Comparison of ENCODE assay signal across 37 cellular contexts in the genomic region with DNA sequence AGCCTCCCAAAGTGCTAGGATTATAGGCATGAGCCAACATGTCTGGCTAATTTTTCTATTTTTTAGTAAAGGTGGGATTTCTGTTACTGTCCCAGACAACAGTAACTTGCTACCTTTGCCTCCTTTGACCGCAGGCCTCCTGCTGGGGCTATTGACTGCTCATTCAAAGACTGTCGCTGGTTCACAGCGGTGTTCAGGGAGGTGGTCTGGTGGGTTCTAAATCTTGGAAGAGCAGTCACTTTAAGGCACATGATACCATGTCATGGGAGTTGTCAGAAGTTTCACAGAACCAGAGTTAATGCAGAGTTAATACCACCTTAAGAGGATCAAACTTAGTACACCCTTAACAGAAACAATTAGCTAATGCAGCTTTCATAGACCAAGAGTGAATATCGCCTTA. TPM values are rescaled to one million over a fixed set of nuclear protein-coding genes. Genes with fewer than 3 reads are reported as not detected.
DNase-seq lines count a peak whose midpoint lies in the region; ATAC-seq and TF ChIP-seq lines count a peak whose summit lies in the region.
"Had no signal": no experiment of that assay in that cellular context is flagged by ENCODE, and none has a peak within 500 bp of the region (broad histone marks: within the 10 kb centered on the region; RNA-seq: fewer than 3 reads in every experiment).

No MANE protein-coding gene starts in this region.

- H2BK12ac ChIP-seq in H9 (ENCODE audit: insufficient read length, low read depth, low read length) = no peak overlapping the region

- H4K91ac ChIP-seq in H9 (ENCODE audit: insufficient read length, low read depth, low read length) = no peak overlapping the region

- ATAC-seq in HG03469 (IDR thresholded peaks at IDR 0.05; ENCODE audit: unreplicated experiment) = no peak
- ATAC-seq: activated naive CD8-positive, alpha-beta T cell treated with anti-CD3 and anti-CD28 coated beads, Interleukin-2, amount 50 U/mL, for 24 hours; activated T-cell treated with anti-CD3 and anti-CD28 coated beads, Interleukin-2, amount 50 U/mL, for 72 hours; K562; left lung; stimulated activated naive CD8-positive, alpha-beta T cell treated with anti-CD3 and anti-CD28 coated beads, Interleukin-15, Interleukin-2, amounts not matched to agents 100 U/mL and 50 U/mL, for 24 hours had no signal

- no peak overlapping the region for H3K4me2 ChIP-seq in H9 (ENCODE audit: insufficient read depth, insufficient read length, low read length)
- H3K4me2 ChIP-seq: smooth muscle cell had no signal

- no peak overlapping the region for H3K18ac ChIP-seq in H9 (ENCODE audit: insufficient read length, low read depth, low read length)

- no peaks in the 10 kb centered on the region; the same call in 1 of the 2 replicates for H3K4me1 ChIP-seq in H9 (ENCODE audit: insufficient read depth, low read length)
- H3K4me1 ChIP-seq in iPS DF 6.9 (ENCODE audit: control insufficient read depth, insufficient read depth, low read length) = no peaks in the 10 kb centered on the region
- H3K4me1 ChIP-seq in uterus = no peaks in the 10 kb centered on the region
- H3K4me1 ChIP-seq: colonic mucosa, parathyroid adenoma, Peyer's patch, right atrium auricular region, SJCRH30 had no signal

- H3K9ac ChIP-seq in H9 (ENCODE audit: extremely low read depth, insufficient read length, low read length) = no peak overlapping the region
- H3K9ac ChIP-seq: parathyroid adenoma had no signal

- H3K27ac ChIP-seq in H9 (ENCODE audit: insufficient read length, low read depth, low read length) = no peak overlapping the region
- no peak overlapping the region for H3K27ac ChIP-seq in iPS DF 6.9 (ENCODE audit: low read length)
- no peak overlapping the region for H3K27ac ChIP-seq in uterus
- H3K27ac ChIP-seq: cardiac muscle cell, colonic mucosa, left lung, parathyroid adenoma, Peyer's patch, right atrium auricular region, SJCRH30 had no signal

- no peak overlapping the region for H2BK20ac ChIP-seq in H9 (ENCODE audit: low read depth, low read length, poor library complexity, severe bottlenecking)

- DNase-seq in D341Med (ENCODE audit: low spot score) = peak; percentile 67
- peak; percentile 73 for DNase-seq in H9
- peak; percentile 2 for DNase-seq in RPMI7951 (ENCODE audit: low read depth)
- DNase-seq in iPS DF 6.9 (ENCODE audit: low read depth, low spot score) = peak; percentile 31
- no peak for DNase-seq in activated CD4-positive, alpha-beta T cell treated with anti-CD3 and anti-CD28 coated beads, Interleukin-2, amount 50 U/mL, for 1 hour
- no peak for DNase-seq in uterus
- DNase-seq: activated CD4-positive, alpha-beta T cell treated with anti-CD3 and anti-CD28 coated beads, Interleukin-2, amount 50 U/mL, for 48 hours; activated naive CD4-positive, alpha-beta T cell; activated naive CD8-positive, alpha-beta T cell treated with anti-CD3 and anti-CD28 coated beads, Interleukin-2, amount 50 U/mL, for 24 hours; activated T-cell treated with anti-CD3 and anti-CD28 coated beads, Interleukin-2, amount 50 U/mL, for 72 hours; CD4-positive, alpha-beta T cell; colonic mucosa; DMS153; effector CD8-positive, alpha-beta T cell; hypothalamus; NCI-H1417; NCI-H2081; NCI-H2227 treated with DMSO at 0.1 percent for 48 hours; NCI-H526; Peyer's patch; SJCRH30; stimulated activated CD4-positive, alpha-beta T cell treated with anti-CD3 and anti-CD28 coated beads, Interleukin-1b, Interleukin-23, amount 100 ng/mL, for 48 hours; stimulated activated naive CD8-positive, alpha-beta T cell treated with anti-CD3 and anti-CD28 coated beads, Interleukin-15, Interleukin-2, amounts not matched to agents 100 U/mL and 50 U/mL, for 24 hours; T-helper 1 cell had no signal

- H3K27me3 Mint-ChIP-seq in H9 (ENCODE audit: low read depth) = peaks cover under 1% of the 10 kb centered on the region; the same call in 1 of the 2 replicates
- H3K27me3 Mint-ChIP-seq: activated naive CD8-positive, alpha-beta T cell treated with anti-CD3 and anti-CD28 coated beads, Interleukin-2, amount 50 U/mL, for 24 hours; CD4-positive, alpha-beta T cell had no signal

- TF ChIP-seq POLR2A in uterus (IDR thresholded peaks at IDR 0.05) = no peak

- no peaks in the 10 kb centered on the region for H3K36me3 ChIP-seq in iPS DF 6.9 (ENCODE audit: control insufficient read depth, insufficient read depth, low read length)
- no peaks in the 10 kb centered on the region for H3K36me3 ChIP-seq in uterus
- H3K36me3 ChIP-seq: cardiac muscle cell, colonic mucosa, left lung, Peyer's patch, right atrium auricular region, SJCRH30 had no signal

- H2AK5ac ChIP-seq in H9 (ENCODE audit: insufficient read length, low read length) = no peak overlapping the region

- no peaks in the 10 kb centered on the region for H3K27me3 ChIP-seq in H9 (ENCODE audit: insufficient read depth, low read length)
- H3K27me3 ChIP-seq in iPS DF 6.9 (ENCODE audit: control insufficient read depth, insufficient read depth, low read length) = no peaks in the 10 kb centered on the region
- no peaks in the 10 kb centered on the region for H3K27me3 ChIP-seq in uterus
- H3K27me3 ChIP-seq: cardiac muscle cell, colonic mucosa, left lung, Peyer's patch, right atrium auricular region, SJCRH30 had no signal

- no peaks in the 10 kb centered on the region for H3K79me2 ChIP-seq in H9 (ENCODE audit: insufficient read depth, low read length)
- H3K79me2 ChIP-seq: parathyroid adenoma had no signal

- H2BK15ac ChIP-seq in H9 (ENCODE audit: low read depth, low read length) = no peak overlapping the region

- no peak overlapping the region for H2BK120ac ChIP-seq in H9 (ENCODE audit: low read depth, low read length, poor library complexity, severe bottlenecking)

- no peak overlapping the region for H2BK5ac ChIP-seq in H9 (ENCODE audit: insufficient read length, low read length)

- WGBS in H9 (ENCODE audit: extremely low coverage, insufficient read length, low lambda C conversion rate) = no CpG with 5 or more reads among the region's 4 CpGs
- WGBS in iPS DF 6.9 (ENCODE audit: insufficient coverage, insufficient read length) = no CpG with 5 or more reads among the region's 4 CpGs

- H3K4ac ChIP-seq in H9 (ENCODE audit: low read depth, low read length) = no peak overlapping the region

- H3K9me3 ChIP-seq in H9 (ENCODE audit: control insufficient read depth, low read depth, low read length) (no peaks in the 10 kb centered on the region), iPS DF 6.9 (ENCODE audit: control insufficient read depth, insufficient read depth, low read length) (no peaks in the 10 kb centered on the region), uterus (no peaks in the 10 kb centered on the region)
- H3K9me3 ChIP-seq: colonic mucosa, left lung, Peyer's patch, right atrium auricular region, SJCRH30 had no signal

- peaks cover 15 to 16% of the 10 kb centered on the region in 2 experiments for H3K4me1 Mint-ChIP-seq in H9

- TF ChIP-seq CTCF in H9 (conservative IDR thresholded peaks at IDR 0.05) (no peak), uterus (IDR thresholded peaks at IDR 0.05) (no peak)

- peak overlapping the region in 1 of 3 experiments; percentile 30; a peak in 1 of 7 replicates for H3K27ac Mint-ChIP-seq in H9
- H3K27ac Mint-ChIP-seq: activated naive CD8-positive, alpha-beta T cell treated with anti-CD3 and anti-CD28 coated beads, Interleukin-2, amount 50 U/mL, for 24 hours; activated T-cell treated with anti-CD3 and anti-CD28 coated beads, Interleukin-2, amount 50 U/mL, for 72 hours; CD4-positive, alpha-beta T cell had no signal

- no peaks in the 10 kb centered on the region for H3K23me2 ChIP-seq in H9 (ENCODE audit: insufficient read length, low read depth, low read length, poor library complexity, severe bottlenecking)

- H3K79me1 ChIP-seq in H9 (ENCODE audit: insufficient read depth, low read depth, low read length, poor library complexity, severe bottlenecking) = no peaks in the 10 kb centered on the region

- H3K4me3 ChIP-seq in iPS DF 6.9 (ENCODE audit: low read length) (no peak overlapping the region), uterus (no peak overlapping the region)
- H3K4me3 ChIP-seq: cardiac muscle cell, colonic mucosa, K562, left lung, Peyer's patch, right atrium auricular region, SJCRH30, smooth muscle cell had no signal

- no peak overlapping the region for H3K14ac ChIP-seq in H9 (ENCODE audit: insufficient read depth, low read length)

- H3K4me3 Mint-ChIP-seq in H9 = no peak overlapping the region
- H3K4me3 Mint-ChIP-seq: activated naive CD8-positive, alpha-beta T cell treated with anti-CD3 and anti-CD28 coated beads, Interleukin-2, amount 50 U/mL, for 24 hours; activated T-cell treated with anti-CD3 and anti-CD28 coated beads, Interleukin-2, amount 50 U/mL, for 72 hours; CD4-positive, alpha-beta T cell had no signal

- H3K36me3 Mint-ChIP-seq in H9 (ENCODE audit: insufficient read depth in 1 of 3, low read depth in 3 of 3) = no peaks in the 10 kb centered on the region

- H3T11ph ChIP-seq in H9 (ENCODE audit: low read length) = no peak overlapping the region

- intact Hi-C loops in uterus (cut with DNase I; ENCODE audit: low total_unique reads) = no loop called here

- H4K20me1 ChIP-seq in H9 (ENCODE audit: control insufficient read depth, insufficient read depth, insufficient read length) = no peaks in the 10 kb centered on the region

- H3K9me3 Mint-ChIP-seq in H9 = no peaks in the 10 kb centered on the region
- H3K9me3 Mint-ChIP-seq: activated naive CD8-positive, alpha-beta T cell treated with anti-CD3 and anti-CD28 coated beads, Interleukin-2, amount 50 U/mL, for 24 hours; activated T-cell treated with anti-CD3 and anti-CD28 coated beads, Interleukin-2, amount 50 U/mL, for 72 hours; CD4-positive, alpha-beta T cell had no signal

- no peak overlapping the region for H3K23ac ChIP-seq in H9 (ENCODE audit: insufficient read length, low read depth, low read length)

- no peak overlapping the region for H2AFZ ChIP-seq in H9 (ENCODE audit: low read length)
- H2AFZ ChIP-seq: parathyroid adenoma had no signal

- no peak overlapping the region for H4K8ac ChIP-seq in H9 (replicated peaks; ENCODE audit: insufficient read length, low read depth, low read length)

- H3K56ac ChIP-seq in H9 (ENCODE audit: insufficient read length, low read depth, low read length) = no peak overlapping the region

- no peak overlapping the region for H4K5ac ChIP-seq in H9 (ENCODE audit: insufficient read length, low read depth, low read length)

RNA-seq across cellular contexts. Expression of a gene that starts 3.8 kb away (rescaled TPM):
- total RNA-seq in H9 (2021) (1.0 and 1.4 TPM in 2 replicates), uterus (1 to 10 TPM in 1 of 4 donors, under 1 TPM in 1, not detected in 2; 0.21 to 2.6 TPM)
- not detected in 2 replicates for total RNA-seq in RPMI7951 (2014; rRNA removed; shearing (Covaris generic))
- total RNA-seq: astrocyte, cardiac muscle cell, epithelial cell of proximal tubule, glomerular endothelial cell, K562, left lung, MCF 10A, mesenteric fat pad, myocyte, right atrium auricular region, SJCRH30, smooth muscle cell had no signal

RNA-seq across cellular contexts. Expression of a gene that starts 27.3 kb away (rescaled TPM):
- total RNA-seq in H9 (2021) (39.7 and 42.1 TPM in 2 replicates), uterus (10 to 100 TPM; 21.5 to 52.9 (median 29.6) TPM)
- 8.7 and 10.9 TPM in 2 replicates for total RNA-seq in RPMI7951 (2014; rRNA removed; shearing (Covaris generic))

Comparison
In these comparisons a context has a peak if more than half of its experiments do, and no peak if none do; other contexts are left out.
1. DNase-seq: peak in D341Med (single experiment), H9 (single experiment), RPMI7951 (single experiment) and iPS DF 6.9 (single experiment); none in activated CD4-positive, alpha-beta T cell treated with anti-CD3 and anti-CD28 coated beads, Interleukin-2, amount 50 U/mL, for 1 hour (single experiment) and uterus (0 of 2).